In genomic region chr4:25531272-25531671, GRCh38 we compare ENCODE assay signal across 16 cellular contexts.
DNase-seq lines count a peak whose midpoint lies in the region; ATAC-seq, FAIRE-seq and TF ChIP-seq lines count a peak whose summit lies in the region.
"Had no signal": no experiment of that assay in that cellular context is flagged by ENCODE, and none has a peak within 500 bp of the region (broad histone marks: within the 10 kb centered on the region; RNA-seq: fewer than 3 reads in every experiment).

No MANE protein-coding gene starts in this region.

- TF ChIP-seq CTCF in Caco-2 (IDR thresholded peaks at IDR 0.05; ENCODE audit: insufficient read depth in 1 of 2, low read depth in 1 of 2, low read length in 1 of 2, severe bottlenecking in 1 of 2, unreplicated experiment in 1 of 2): peak; percentile 24 to 26
- peak; percentile 18; the same call in 1 of the 2 replicates for TF ChIP-seq CTCF in IMR-90 (conservative IDR thresholded peaks at IDR 0.05; ENCODE audit: low read depth, low read length)
- peak in 2 of 3 experiments; percentile 20 to 22; a peak in 1 of 6 replicates for TF ChIP-seq CTCF in GM12878 (IDR thresholded peaks at IDR 0.05 in 2 of 3, conservative IDR thresholded peaks at IDR 0.05 in 1 of 3; ENCODE audit: control insufficient read depth in 2 of 3, extremely low read depth in 1 of 3, insufficient read depth in 1 of 3, low read depth in 3 of 3, low read length in 3 of 3)
- peak; percentile 13 for TF ChIP-seq CTCF in kidney (IDR thresholded peaks at IDR 0.05; ENCODE audit: borderline replicate concordance, extremely low read depth, insufficient read depth)

- H3K14ac ChIP-seq in IMR-90 (replicated peaks; ENCODE audit: low read depth, low read length): no peak overlapping the region

- H3K56ac ChIP-seq in IMR-90 (ENCODE audit: extremely low read depth, insufficient read depth, low read length): no peak overlapping the region

- no peaks in the 10 kb centered on the region for H3K36me3 Mint-ChIP-seq in Caco-2 (ENCODE audit: insufficient read depth, unreplicated experiment)
- H3K36me3 Mint-ChIP-seq: CD8-positive, alpha-beta memory T cell had no signal

- H3K9me3 Mint-ChIP-seq in Caco-2 (ENCODE audit: unreplicated experiment): peaks cover 6% of the 10 kb centered on the region
- H3K9me3 Mint-ChIP-seq: activated naive CD4-positive, alpha-beta T cell treated with anti-CD3 and anti-CD28 coated beads for 36 hours; CD8-positive, alpha-beta memory T cell; stimulated activated naive CD8-positive, alpha-beta T cell treated with anti-CD3 and anti-CD28 coated beads, Interleukin-15, Interleukin-2, amounts not matched to agents 100 ng/mL and 50 ng/mL, for 24 hours had no signal

- dilution Hi-C loops in IMR-90 (cut with HindIII; ENCODE audit: low sequenced_read_pairs, unreplicated experiment): no loop called here

- BruUV-seq in Caco-2 (replicated peaks; lab: Mats Ljungman, UMichigan): no TSS peak
- BruUV-seq in IMR-90 (replicated peaks; lab: Mats Ljungman, UMichigan): no TSS peak
- no TSS peak for BruUV-seq in GM12878 (replicated peaks; lab: Mats Ljungman, UMichigan)

- H3K4me1 Mint-ChIP-seq in Caco-2 (ENCODE audit: low read depth, unreplicated experiment): peaks cover 6% of the 10 kb centered on the region
- H3K4me1 Mint-ChIP-seq: CD8-positive, alpha-beta memory T cell had no signal

- intact Hi-C loops in Caco-2 (cut with micrococcal nuclease; ENCODE audit: unreplicated experiment) (no loop called here), IMR-90 (cut with micrococcal nuclease) (no loop called here), GM12878 (cut with micrococcal nuclease; ENCODE audit: unreplicated experiment) (no loop called here), kidney (cut with DNase I) (no loop called here)

- no peak overlapping the region for H3K4me2 ChIP-seq in IMR-90 (ENCODE audit: low read depth, low read length)
- H3K4me2 ChIP-seq in GM12878 (ENCODE audit: control insufficient read depth, insufficient read depth): no peak overlapping the region

- no peak overlapping the region for H3K4me3 Mint-ChIP-seq in Caco-2 (ENCODE audit: unreplicated experiment)
- H3K4me3 Mint-ChIP-seq: activated naive CD4-positive, alpha-beta T cell treated with anti-CD3 and anti-CD28 coated beads for 36 hours; CD8-positive, alpha-beta memory T cell; stimulated activated naive CD8-positive, alpha-beta T cell treated with anti-CD3 and anti-CD28 coated beads, Interleukin-15, Interleukin-2, amounts not matched to agents 100 ng/mL and 50 ng/mL, for 24 hours had no signal

- no peaks in the 10 kb centered on the region for H3K9me3 ChIP-seq in Caco-2
- no peaks in the 10 kb centered on the region for H3K9me3 ChIP-seq in IMR-90 (ENCODE audit: control insufficient read depth, insufficient read depth, low read length)
- H3K9me3 ChIP-seq in GM12878 (replicated peaks; ENCODE audit: control insufficient read depth, insufficient read depth, low read length): no peaks in the 10 kb centered on the region
- H3K9me3 ChIP-seq in kidney (ENCODE audit: control insufficient read depth in 1 of 2, low read length in 2 of 2): no peaks in the 10 kb centered on the region

- H3K36me3 ChIP-seq in Caco-2 (ENCODE audit: control insufficient read depth, insufficient read depth, low read length) (no peaks in the 10 kb centered on the region), IMR-90 (ENCODE audit: control insufficient read depth, insufficient read depth, low read length) (no peaks in the 10 kb centered on the region), GM12878 (ENCODE audit: control insufficient read depth in 2 of 2, insufficient read depth in 2 of 2, low read length in 1 of 2) (no peaks in the 10 kb centered on the region), kidney (ENCODE audit: control insufficient read depth in 1 of 2, insufficient read depth in 2 of 2, low read length in 2 of 2) (no peaks in the 10 kb centered on the region)

- H3K4me3 ChIP-seq in Caco-2 (ENCODE audit: low read depth, low read length): no peak overlapping the region
- H3K4me3 ChIP-seq in IMR-90 (ENCODE audit: insufficient read depth, low read depth, low read length): no peak overlapping the region
- H3K4me3 ChIP-seq in GM12878: no peak overlapping the region
- H3K4me3 ChIP-seq in kidney (ENCODE audit: low read length in 2 of 2): no peak overlapping the region

- in situ Hi-C loops in IMR-90 (cut with MboI; ENCODE audit: low sequenced_read_pairs): no loop called here
- in situ Hi-C loops in GM12878 (cut with MboI): no loop called here

- RAD21 ChIA-PET in GM12878 (lab: Charles Lee; ENCODE audit: unreplicated experiment): interaction anchor here (0.6 kb wide), 1 partner anchor 342 kb away, joined by 3 read pairs; no protein-coding TSS in a partner anchor

- H2AFZ ChIP-seq in IMR-90 (replicated peaks; ENCODE audit: low read length, poor library complexity): no peak overlapping the region
- no peak overlapping the region for H2AFZ ChIP-seq in GM12878 (ENCODE audit: control insufficient read depth, low read depth, low read length)

- POLR2A ChIA-PET in Caco-2 (lab: Charles Lee) (no interaction called here), IMR-90 (lab: Charles Lee; ENCODE audit: unreplicated experiment) (no interaction called here), GM12878 (lab: Charles Lee) (no interaction called here)

- no peaks in the 10 kb centered on the region for H3K4me1 ChIP-seq in Caco-2
- no peaks in the 10 kb centered on the region for H3K4me1 ChIP-seq in IMR-90 (ENCODE audit: control insufficient read depth, insufficient read depth, low read length)
- no peaks in the 10 kb centered on the region for H3K4me1 ChIP-seq in GM12878 (ENCODE audit: control insufficient read depth, insufficient read depth, low read length)
- H3K4me1 ChIP-seq in kidney (ENCODE audit: control insufficient read depth in 1 of 2, insufficient read depth in 1 of 2, low read depth in 1 of 2, low read length in 2 of 2): peaks cover 0 to 5% of the 10 kb centered on the region in 2 donors

- H3K27me3 Mint-ChIP-seq in Caco-2 (ENCODE audit: insufficient read depth, unreplicated experiment): no peaks in the 10 kb centered on the region

- no peak overlapping the region for H2BK15ac ChIP-seq in IMR-90 (ENCODE audit: low read depth, low read length)

- no peak overlapping the region for H3K27ac ChIP-seq in IMR-90 (ENCODE audit: insufficient read depth, low read length)
- no peak overlapping the region for H3K27ac ChIP-seq in GM12878 (ENCODE audit: control insufficient read depth, insufficient read depth)
- H3K27ac ChIP-seq in kidney (ENCODE audit: low read depth in 2 of 2, low read length in 2 of 2): no peak overlapping the region

- H4K91ac ChIP-seq in IMR-90 (ENCODE audit: insufficient read depth, low read depth, low read length): no peak overlapping the region

- H4K8ac ChIP-seq in IMR-90 (ENCODE audit: low read depth in 2 of 2, low read length in 2 of 2): no peak overlapping the region

- H2BK120ac ChIP-seq in IMR-90 (ENCODE audit: low read depth, low read length): no peak overlapping the region

- no peak overlapping the region for H4K5ac ChIP-seq in IMR-90 (ENCODE audit: low read depth, low read length)

- no peak for ATAC-seq in IMR-90 (ENCODE audit: low read depth)
- no peak for ATAC-seq in GM12878
- ATAC-seq in HG03196 (IDR thresholded peaks at IDR 0.05; ENCODE audit: unreplicated experiment): no peak

- H2BK5ac ChIP-seq in IMR-90 (ENCODE audit: low read depth, low read length, poor library complexity, severe bottlenecking): no peak overlapping the region

- H3K18ac ChIP-seq in IMR-90 (ENCODE audit: low read depth, low read length): no peak overlapping the region

- no peak overlapping the region for H2BK20ac ChIP-seq in IMR-90 (ENCODE audit: low read depth, low read length)

- H3K79me1 ChIP-seq in IMR-90 (ENCODE audit: low read depth in 1 of 2, low read length in 2 of 2): no peaks in the 10 kb centered on the region

- no peak for DNase-seq in Caco-2
- DNase-seq in IMR-90: no peak
- DNase-seq in GM12878 (ENCODE audit: low read depth, low spot score): no peak
- DNase-seq in kidney: no peak
- DNase-seq in activated CD4-positive, alpha-beta T cell treated with anti-CD3 and anti-CD28 coated beads for 4 hours: no peak
- no peak for DNase-seq in GM19240 (ENCODE audit: insufficient read length, low spot score)
- no peak for DNase-seq in stimulated activated CD4-positive, alpha-beta T cell treated with anti-CD3 and anti-CD28 coated beads, Interleukin-2, amount 100 ng/mL, for 24 hours
- DNase-seq: activated CD4-positive, alpha-beta T cell treated with anti-CD3 and anti-CD28 coated beads, Interleukin-2, amount 50 U/mL, for 4 hours; activated naive CD4-positive, alpha-beta T cell treated with anti-CD3 and anti-CD28 coated beads for 36 hours; CD8-positive, alpha-beta memory T cell; cortex of kidney; MV-4-11; NCI-H748 treated with DMSO at 0.1 percent for 48 hours had no signal

- no peaks in the 10 kb centered on the region for H3K27me3 ChIP-seq in Caco-2 (replicated peaks; ENCODE audit: control insufficient read depth, insufficient read depth, low read length)
- H3K27me3 ChIP-seq in IMR-90 (ENCODE audit: control insufficient read depth, insufficient read depth, low read length): no peaks in the 10 kb centered on the region; the same call in 1 of the 2 replicates
- no peaks in the 10 kb centered on the region for H3K27me3 ChIP-seq in GM12878 (replicated peaks in 1 of 2; ENCODE audit: control insufficient read depth in 2 of 2, insufficient read depth in 2 of 2, low read length in 1 of 2)

- no peaks in the 10 kb centered on the region for H3K9me1 ChIP-seq in IMR-90 (ENCODE audit: insufficient read depth, low read length)

- TF ChIP-seq POLR2A in IMR-90 (IDR thresholded peaks at IDR 0.05; ENCODE audit: low read depth, low read length) (no peak), GM12878 (IDR thresholded peaks at IDR 0.05; ENCODE audit: low read depth, low read length) (no peak)

- no peak overlapping the region for H3K4ac ChIP-seq in IMR-90 (ENCODE audit: low read depth, low read length)

- SMC1A ChIA-PET in GM12878 (lab: Charles Lee; ENCODE audit: uncharacterized antibody, unreplicated experiment): no interaction called here

- H3K9ac ChIP-seq in IMR-90 (ENCODE audit: low read depth, low read length): no peak overlapping the region
- no peak overlapping the region for H3K9ac ChIP-seq in GM12878 (ENCODE audit: control insufficient read depth, insufficient read depth, low read length)
- no peak overlapping the region for H3K9ac ChIP-seq in kidney (ENCODE audit: low read length in 2 of 2)

- FAIRE-seq in GM12878 (lab: Jason Lieb, UNC) (no peak), kidney (lab: Jason Lieb, UNC) (no peak)
- FAIRE-seq: GM12891 had no signal

- no peaks in the 10 kb centered on the region for H3K79me2 ChIP-seq in GM12878 (ENCODE audit: control insufficient read depth, insufficient read depth, low read length)

- H2AK9ac ChIP-seq in IMR-90 (replicated peaks; ENCODE audit: low read depth, low read length, poor library complexity): no peak overlapping the region

- no peak overlapping the region for H3K27ac Mint-ChIP-seq in Caco-2 (ENCODE audit: unreplicated experiment)
- H3K27ac Mint-ChIP-seq: activated naive CD4-positive, alpha-beta T cell treated with anti-CD3 and anti-CD28 coated beads for 36 hours; CD8-positive, alpha-beta memory T cell had no signal

- H3K23ac ChIP-seq in IMR-90 (ENCODE audit: low read depth, low read length): no peak overlapping the region

- H4K20me1 ChIP-seq in IMR-90 (ENCODE audit: insufficient read depth, low read length) (no peaks in the 10 kb centered on the region), GM12878 (ENCODE audit: control insufficient read depth, insufficient read depth) (no peaks in the 10 kb centered on the region)

- TF ChIP-seq EP300 in GM12878 (IDR thresholded peaks at IDR 0.05; ENCODE audit: borderline replicate concordance in 1 of 2, control insufficient read depth in 1 of 2, low read depth in 2 of 2, low read length in 2 of 2): no peak

- H2AK5ac ChIP-seq in IMR-90 (ENCODE audit: low read depth, low read length): no peak overlapping the region

- TF ChIP-seq RAD21 in IMR-90 (IDR thresholded peaks at IDR 0.05; ENCODE audit: low read length) (no peak), GM12878 (IDR thresholded peaks at IDR 0.05; ENCODE audit: insufficient read depth, low read depth, low read length) (no peak)

- CTCF ChIA-PET in Caco-2 (lab: Charles Lee): interaction anchor here (0.6 kb wide), 1 partner anchor 868 kb away, joined by 3 read pairs; no protein-coding TSS in a partner anchor
- CTCF ChIA-PET in IMR-90 (lab: Yijun Ruan, JAX): interaction anchor here (0.6 to 1.1 kb wide), 2 partner anchors 12 to 237 kb away, joined by 3 to 6 read pairs; no protein-coding TSS in a partner anchor
- CTCF ChIA-PET in GM12878 (lab: Yijun Ruan, JAX): interaction anchor here (0.6 to 1.8 kb wide), 4 partner anchors 9 to 900 kb away, joined by 3 to 8 read pairs (median 6); no protein-coding TSS in a partner anchor
